8 cellular contexts compared by ENCODE assay signal in genomic region chr15:75686212-75686642, GRCh38. TPM values are rescaled to one million over a fixed set of nuclear protein-coding genes. Genes with fewer than 3 reads are reported as not detected.
DNase-seq lines count a peak whose midpoint lies in the region; ATAC-seq, FAIRE-seq and TF ChIP-seq lines count a peak whose summit lies in the region.
"Not testable (repeated sequence)": the region's sequence is repeated elsewhere in the genome, so short reads cannot be mapped to it uniquely, and the experiment has no call there.

No MANE protein-coding gene starts in this region.

- H3K27me3 ChIP-seq in astrocyte (ENCODE audit: insufficient read depth, low read length) = not testable (repeated sequence)

- H3K9me3 Mint-ChIP-seq in astrocyte (ENCODE audit: unreplicated experiment); osteocyte (ENCODE audit: unreplicated experiment); stimulated activated effector memory CD8-positive, alpha-beta T cell treated with anti-CD3 and anti-CD28 coated beads, Interleukin-12 subunit alpha, Interleukin-12 subunit beta, amount 100 ng/mL, for 72 hours: not testable (repeated sequence)

- not testable (repeated sequence) for FAIRE-seq in astrocyte (lab: Jason Lieb, UNC)

- intact Hi-C loops in cardiac septum (cut with DNase I) = loop anchor here (10.0 kb wide), 1 partner anchor 321 kb away; the partner anchor contains the start of gene MAN2C1

- H3K79me2 ChIP-seq in astrocyte (ENCODE audit: insufficient read depth, low read length) = not testable (repeated sequence)

- not testable (repeated sequence) for H3K9ac ChIP-seq in astrocyte (ENCODE audit: low read length)

- H2AFZ ChIP-seq in astrocyte (ENCODE audit: low read depth, low read length) = not testable (repeated sequence)

- not testable (repeated sequence) for H3K27ac ChIP-seq in astrocyte (ENCODE audit: low read depth, low read length)

- H3K4me1 ChIP-seq in astrocyte (ENCODE audit: insufficient read depth, low read length) = not testable (repeated sequence)

- DNase-seq in COR-L47 (lab: John Stamatoyannopoulos, UW) (peak; percentile 43), NCI-H69 (lab: John Stamatoyannopoulos, UW) (peak; percentile 46), cardiac septum (ENCODE audit: low spot score) (peak; percentile 89), osteocyte (ENCODE audit: extremely low spot score, unreplicated experiment) (peak; percentile 95)
- DNase-seq in activated CD4-positive, alpha-beta T cell treated with anti-CD3 and anti-CD28 coated beads for 1 hour = peak; percentile 60
- DNase-seq in astrocyte (ENCODE audit: low read depth) = not testable (repeated sequence)
- DNase-seq in stimulated activated effector memory CD8-positive, alpha-beta T cell treated with anti-CD3 and anti-CD28 coated beads, Interleukin-12 subunit alpha, Interleukin-12 subunit beta, amount 100 ng/mL, for 72 hours (ENCODE audit: low spot score in 2 of 2) = peak; percentile 77 to 91

- TF ChIP-seq CTCF in astrocyte (IDR thresholded peaks at IDR 0.05; ENCODE audit: insufficient read depth, low read depth, low read length) = peak; percentile 30
- TF ChIP-seq CTCF in osteocyte (IDR thresholded peaks at IDR 0.05) = peak; percentile 80

- H3K4me3 Mint-ChIP-seq in astrocyte (ENCODE audit: unreplicated experiment); osteocyte (ENCODE audit: unreplicated experiment); stimulated activated effector memory CD8-positive, alpha-beta T cell treated with anti-CD3 and anti-CD28 coated beads, Interleukin-12 subunit alpha, Interleukin-12 subunit beta, amount 100 ng/mL, for 72 hours: not testable (repeated sequence)

- not testable (repeated sequence) for H3K4me3 ChIP-seq in astrocyte (ENCODE audit: insufficient read depth, low read depth, low read length)

- not testable (repeated sequence) for H3K9me3 ChIP-seq in astrocyte (ENCODE audit: insufficient read depth, low read depth, low read length)

- not testable (repeated sequence) for H3K27me3 Mint-ChIP-seq in astrocyte (ENCODE audit: low read depth, unreplicated experiment); osteocyte (ENCODE audit: unreplicated experiment)

- peaks cover 25% of the 10 kb centered on the region for H4K20me1 ChIP-seq in astrocyte (ENCODE audit: insufficient read depth, low read length)

- H3K4me1 Mint-ChIP-seq in astrocyte (ENCODE audit: low read depth, unreplicated experiment); osteocyte (ENCODE audit: unreplicated experiment); stimulated activated effector memory CD8-positive, alpha-beta T cell treated with anti-CD3 and anti-CD28 coated beads, Interleukin-12 subunit alpha, Interleukin-12 subunit beta, amount 100 ng/mL, for 72 hours: not testable (repeated sequence)

- H3K36me3 Mint-ChIP-seq in astrocyte (ENCODE audit: low read depth, unreplicated experiment) = peaks cover 12% of the 10 kb centered on the region
- not testable (repeated sequence) for H3K36me3 Mint-ChIP-seq in osteocyte (ENCODE audit: unreplicated experiment); stimulated activated effector memory CD8-positive, alpha-beta T cell treated with anti-CD3 and anti-CD28 coated beads, Interleukin-12 subunit alpha, Interleukin-12 subunit beta, amount 100 ng/mL, for 72 hours

- H3K27ac Mint-ChIP-seq in astrocyte (ENCODE audit: unreplicated experiment); osteocyte (ENCODE audit: unreplicated experiment); stimulated activated effector memory CD8-positive, alpha-beta T cell treated with anti-CD3 and anti-CD28 coated beads, Interleukin-12 subunit alpha, Interleukin-12 subunit beta, amount 100 ng/mL, for 72 hours: not testable (repeated sequence)

- H3K4me2 ChIP-seq in astrocyte (ENCODE audit: low read length) = not testable (repeated sequence)

- ATAC-seq in HG02970 (IDR thresholded peaks at IDR 0.05; ENCODE audit: low FRiP score, unreplicated experiment) = peak; percentile 48
- ATAC-seq in stimulated activated effector memory CD8-positive, alpha-beta T cell treated with anti-CD3 and anti-CD28 coated beads, Interleukin-12 subunit alpha, Interleukin-12 subunit beta, amount 100 ng/mL, for 72 hours = peak; percentile 76

- peaks cover 11% of the 10 kb centered on the region for H3K36me3 ChIP-seq in astrocyte (ENCODE audit: insufficient read depth, low read length)

RNA-seq across cellular contexts. Expression of gene CSPG4, which starts 26.4 kb away (rescaled TPM):
- total RNA-seq in astrocyte (26.9 and 47.8 TPM in 2 replicates), cardiac septum (21.3 TPM), osteocyte (43.3 and 48.1 TPM in 2 replicates)

RNA-seq across cellular contexts. Expression of gene SNX33, which starts 38.5 kb away (rescaled TPM):
- total RNA-seq in astrocyte = 22.3 and 25.6 TPM in 2 replicates
- total RNA-seq in cardiac septum = 10.3 TPM
- 36.3 and 36.7 TPM in 2 replicates for total RNA-seq in osteocyte

RNA-seq across cellular contexts. Expression of gene IMP3, which starts 46.2 kb away (rescaled TPM):
- total RNA-seq in astrocyte (43.9 and 48.4 TPM in 2 replicates), cardiac septum (30.0 TPM), osteocyte (31.9 and 36.5 TPM in 2 replicates)
